23 cellular contexts compared by ENCODE assay signal in the genomic region with DNA sequence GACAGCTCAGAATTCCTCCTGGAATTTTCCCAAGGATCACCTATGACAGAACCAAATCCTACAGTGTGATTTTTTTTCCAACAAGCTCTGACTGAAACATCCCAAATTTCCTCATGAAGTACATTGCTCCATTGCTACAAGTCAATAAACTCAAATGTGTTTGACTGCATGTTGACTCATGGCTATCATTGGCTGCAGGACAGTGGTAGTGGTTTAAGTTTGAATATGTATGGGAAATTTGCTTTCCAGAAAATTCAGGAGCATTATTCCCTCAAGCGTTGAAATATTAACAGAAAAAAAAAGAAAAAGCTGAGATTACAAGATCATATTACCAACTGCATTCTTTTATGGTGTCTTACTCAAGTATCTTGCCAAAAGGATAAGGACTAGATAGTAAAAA.
"Had no signal": no experiment of that assay in that cellular context is flagged by ENCODE, and none has a peak within 500 bp of the region (broad histone marks: within the 10 kb centered on the region; RNA-seq: fewer than 3 reads in every experiment).

No MANE protein-coding gene starts in this region.

- H3K4me1 ChIP-seq: heart right ventricle, lower lobe of right lung, pancreas, right lobe of liver, thyroid gland, vagina had no signal

- H3K27ac ChIP-seq: coronary artery, heart right ventricle, lower lobe of right lung, pancreas, right lobe of liver, thyroid gland, vagina had no signal

- H3K36me3 ChIP-seq: heart right ventricle, lower lobe of right lung, pancreas, right lobe of liver, thyroid gland, vagina had no signal

- DNase-seq: dermis blood vessel endothelial cell; effector memory CD8-positive, alpha-beta T cell; foreskin melanocyte; glutamatergic neuron; heart right ventricle; hippocampal formation; left ventricle myocardium superior; lower lobe of right lung; natural killer cell; occipital lobe; pancreas; right lobe of liver; stimulated activated CD4-positive, alpha-beta T cell treated with anti-CD3 and anti-CD28 coated beads, Interleukin-12 subunit alpha, Interleukin-12 subunit beta, amount 100 ng/mL, for 4 hours; stimulated activated CD4-positive, alpha-beta T cell treated with anti-CD3 and anti-CD28 coated beads, Interleukin-1b, Interleukin-23, amount 100 ng/mL, for 48 hours; stimulated activated CD4-positive, alpha-beta T cell treated with anti-CD3 and anti-CD28 coated beads, Interleukin-4, amount 100 ng/mL, for 1 hour; stimulated activated CD8-positive, alpha-beta memory T cell treated with anti-CD3 and anti-CD28 coated beads, Interleukin-4, amount 100 ng/mL, for 48 hours; stimulated activated naive CD4-positive, alpha-beta T cell; stimulated activated naive CD8-positive, alpha-beta T cell treated with anti-CD3 and anti-CD28 coated beads, Interleukin-15, amount 100 ng/mL, for 72 hours; thyroid gland; trophoblast cell had no signal

- H3K4me3 ChIP-seq: coronary artery, heart right ventricle, lower lobe of right lung, pancreas, right lobe of liver, smooth muscle cell, thyroid gland, vagina had no signal

- H3K36me3 Mint-ChIP-seq: natural killer cell had no signal

- H3K27ac Mint-ChIP-seq: effector memory CD8-positive, alpha-beta T cell; natural killer cell; stimulated activated naive CD8-positive, alpha-beta T cell treated with anti-CD3 and anti-CD28 coated beads, Interleukin-15, amount 100 ng/mL, for 72 hours had no signal

- H3K4me2 ChIP-seq: smooth muscle cell had no signal

- H3K27me3 Mint-ChIP-seq: effector memory CD8-positive, alpha-beta T cell; stimulated activated naive CD8-positive, alpha-beta T cell treated with anti-CD3 and anti-CD28 coated beads, Interleukin-15, amount 100 ng/mL, for 72 hours had no signal

- H3K27me3 ChIP-seq: heart right ventricle, pancreas, right lobe of liver, thyroid gland, vagina had no signal

- H3K9me3 Mint-ChIP-seq: stimulated activated naive CD8-positive, alpha-beta T cell treated with anti-CD3 and anti-CD28 coated beads, Interleukin-15, amount 100 ng/mL, for 72 hours had no signal

- H3K9me3 ChIP-seq: lower lobe of right lung, pancreas, right lobe of liver, thyroid gland, vagina had no signal

- H3K4me3 Mint-ChIP-seq: effector memory CD8-positive, alpha-beta T cell; natural killer cell; stimulated activated naive CD8-positive, alpha-beta T cell treated with anti-CD3 and anti-CD28 coated beads, Interleukin-15, amount 100 ng/mL, for 72 hours had no signal

- H3K4me1 Mint-ChIP-seq: natural killer cell; stimulated activated naive CD8-positive, alpha-beta T cell treated with anti-CD3 and anti-CD28 coated beads, Interleukin-15, amount 100 ng/mL, for 72 hours had no signal
